In the genomic region with DNA sequence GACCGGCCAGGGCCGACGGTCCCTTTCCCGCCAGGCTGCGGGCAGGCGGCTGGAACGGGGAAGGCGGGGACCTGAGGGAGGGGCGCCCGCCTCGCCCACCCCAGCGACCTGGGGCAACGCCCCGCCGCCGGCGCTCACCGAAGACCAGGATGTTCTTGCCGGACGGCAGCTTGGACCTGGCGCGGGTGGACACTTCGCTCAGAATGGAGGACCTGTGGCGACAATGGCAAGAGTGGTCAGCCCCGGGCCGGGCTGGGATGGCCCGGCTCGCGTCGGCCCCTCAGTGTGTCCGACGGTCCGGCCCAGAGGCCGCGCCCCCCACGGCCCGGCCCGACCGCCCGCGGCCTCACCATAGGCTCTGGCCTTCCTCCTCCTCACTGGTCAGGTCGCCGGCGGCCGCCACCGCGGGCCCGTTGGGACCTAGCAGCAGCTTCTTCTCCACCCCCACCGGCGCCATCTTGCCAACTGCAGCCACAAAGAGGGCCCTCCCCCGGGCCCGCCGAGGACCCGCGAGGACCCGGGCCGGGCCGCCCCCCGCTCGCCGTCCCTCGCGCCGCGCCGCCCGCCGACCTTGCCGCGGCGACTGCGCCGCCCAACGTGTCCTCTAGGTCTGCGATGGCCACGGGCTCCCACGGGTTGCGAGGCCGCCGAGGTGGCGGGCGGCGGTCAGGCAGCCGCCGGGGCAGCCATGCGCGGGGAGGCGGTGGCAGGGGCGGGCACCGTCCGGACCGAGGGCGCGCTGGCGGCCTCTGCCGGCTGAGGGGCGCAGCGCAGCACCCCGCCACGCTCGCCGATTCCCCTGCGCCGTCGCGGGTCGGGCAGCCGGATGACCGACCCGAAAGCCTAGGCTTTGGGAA, we compare ENCODE assay signal across 1 cellular context.
TF ChIP-seq lines count a peak whose summit lies in the region.

A gene (minus strand): TSS at position 475 of the 857 bp plus-strand sequence. CDS start 18 bp downstream, at position 457.

TF ChIP-seq in WTC11, 78 proteins besides CTCF, POLR2A, EP300 and RAD21 (continued from another document):
- TF ChIP-seq, protein P1, sequence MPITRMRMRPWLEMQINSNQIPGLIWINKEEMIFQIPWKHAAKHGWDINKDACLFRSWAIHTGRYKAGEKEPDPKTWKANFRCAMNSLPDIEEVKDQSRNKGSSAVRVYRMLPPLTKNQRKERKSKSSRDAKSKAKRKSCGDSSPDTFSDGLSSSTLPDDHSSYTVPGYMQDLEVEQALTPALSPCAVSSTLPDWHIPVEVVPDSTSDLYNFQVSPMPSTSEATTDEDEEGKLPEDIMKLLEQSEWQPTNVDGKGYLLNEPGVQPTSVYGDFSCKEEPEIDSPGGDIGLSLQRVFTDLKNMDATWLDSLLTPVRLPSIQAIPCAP (CRISPR knock-in tag; IDR thresholded peaks at IDR 0.05), result 0 out of 2 replicates have a peak, but pooled peaks have one; percentile 78
- TF ChIP-seq, protein P2, sequence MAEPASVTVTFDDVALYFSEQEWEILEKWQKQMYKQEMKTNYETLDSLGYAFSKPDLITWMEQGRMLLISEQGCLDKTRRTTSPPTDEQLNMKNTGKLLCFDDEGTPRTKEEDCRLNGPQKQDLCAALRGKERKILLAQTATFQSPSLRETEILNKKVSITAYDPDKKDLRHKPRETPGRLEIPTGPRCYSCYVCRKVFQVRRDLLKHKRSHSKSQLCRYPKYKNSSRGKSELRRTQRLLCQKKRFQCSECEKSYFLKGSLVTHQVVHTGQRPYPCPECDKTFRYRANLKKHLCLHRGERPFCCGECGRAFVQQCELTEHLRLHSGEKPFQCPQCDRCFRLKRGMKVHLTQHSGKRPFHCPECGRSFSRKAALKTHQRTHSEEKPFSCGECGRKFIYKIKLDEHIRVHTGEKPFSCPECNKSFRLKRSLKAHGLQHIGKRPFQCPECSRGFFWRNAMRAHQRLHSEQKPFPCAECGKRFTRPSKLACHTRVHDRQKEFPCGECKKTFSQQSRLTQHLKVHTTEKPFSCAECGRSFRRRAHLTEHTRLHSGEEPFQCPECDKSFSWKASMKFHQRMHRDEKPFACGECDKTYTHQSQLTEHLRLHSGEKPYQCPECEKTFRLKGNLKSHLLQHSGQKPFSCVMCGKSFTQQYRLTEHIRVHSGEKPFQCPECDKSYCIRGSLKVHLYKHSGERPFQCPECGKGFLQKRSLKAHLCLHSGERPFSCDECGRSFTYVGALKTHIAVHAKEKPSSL (CRISPR knock-in tag; conservative IDR thresholded peaks at IDR 0.05), result no peak
- TF ChIP-seq IRF2 (CRISPR knock-in tag; IDR thresholded peaks at IDR 0.05; ENCODE audit: borderline replicate concordance, low read depth) (no peak), SMAD3 (CRISPR knock-in tag; IDR thresholded peaks at IDR 0.05; ENCODE audit: borderline replicate concordance) (no peak)
